Comparison of ENCODE assay signal across 1 cellular context in the genomic region with DNA sequence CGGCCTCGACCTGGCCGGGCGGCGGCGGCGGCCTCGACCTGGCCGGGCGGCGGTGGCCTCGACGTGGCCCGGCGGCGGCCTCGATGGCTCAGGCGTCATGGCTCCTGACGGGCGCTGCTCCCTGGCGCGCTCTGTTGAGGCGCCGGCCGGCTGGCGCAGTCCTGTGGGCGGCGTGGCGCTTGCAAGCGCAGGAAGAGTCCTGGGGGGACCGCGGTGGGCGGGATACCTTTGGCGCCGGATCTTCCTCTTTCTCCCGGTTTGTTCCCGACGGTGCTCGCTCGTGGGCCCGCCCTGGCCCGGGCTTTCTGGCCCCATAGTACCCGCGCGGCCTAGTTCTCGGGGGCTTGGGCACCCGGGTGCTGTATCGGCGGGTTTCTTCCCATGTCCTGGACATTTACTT. TPM values are rescaled to one million over a fixed set of nuclear protein-coding genes. Genes with fewer than 3 reads are reported as not detected.
"Had no signal": no experiment of that assay in that cellular context is flagged by ENCODE, and none has a peak within 500 bp of the region (broad histone marks: within the 10 kb centered on the region; RNA-seq: fewer than 3 reads in every experiment).

No MANE protein-coding gene starts in this region.

RNA-seq across cellular contexts. Expression of gene RGPD1, which starts 0.7 kb away (rescaled TPM):
- polyA plus RNA-seq: cardiac muscle cell had no signal
